20 cellular contexts compared by ENCODE assay signal in genomic region chr18:51300912-51301311, GRCh38.
"Had no signal": no experiment of that assay in that cellular context is flagged by ENCODE, and none has a peak within 500 bp of the region (broad histone marks: within the 10 kb centered on the region; RNA-seq: fewer than 3 reads in every experiment).

No MANE protein-coding gene starts in this region.

- H3K4me1 Mint-ChIP-seq: memory B cell, mesothelial cell of epicardium, natural killer cell, neural crest cell had no signal

- H3K36me3 Mint-ChIP-seq: memory B cell, mesothelial cell of epicardium, type B pancreatic cell had no signal

- FAIRE-seq: keratinocyte had no signal

- H3K27me3 ChIP-seq: esophagus squamous epithelium, left lung, suprapubic skin, thyroid gland, uterus had no signal

- H3K9me3 Mint-ChIP-seq: memory B cell, mesothelial cell of epicardium, natural killer cell, neural crest cell, type B pancreatic cell had no signal

- H3K4me3 Mint-ChIP-seq: dendritic cell treated with granulocyte-macrophage colony-stimulating factor and Interleukin-4, amounts not matched to agents 40 ng/mL and 50 ng/mL, for 4 days; immature natural killer cell; memory B cell; mesothelial cell of epicardium; natural killer cell; neural crest cell; type B pancreatic cell had no signal

- H3K27ac Mint-ChIP-seq: dendritic cell treated with granulocyte-macrophage colony-stimulating factor and Interleukin-4, amounts not matched to agents 40 ng/mL and 50 ng/mL, for 4 days; immature natural killer cell; memory B cell; mesothelial cell of epicardium; natural killer cell; type B pancreatic cell had no signal

- H3K4me3 ChIP-seq: esophagus squamous epithelium, left lung, lower lobe of right lung, suprapubic skin, thyroid gland, uterus had no signal

- H3K36me3 ChIP-seq: esophagus squamous epithelium, left lung, lower lobe of right lung, suprapubic skin, thyroid gland, uterus had no signal

- ATAC-seq: foreskin keratinocyte, left lung, lower lobe of right lung, natural killer cell, sciatic nerve had no signal

- DNase-seq: esophagus squamous epithelium; foreskin keratinocyte; immature natural killer cell; left lung; lower lobe of right lung; natural killer cell; posterior cingulate gyrus; stimulated activated CD4-positive, alpha-beta T cell treated with anti-CD3 and anti-CD28 coated beads, Interleukin-2, amount 100 ng/mL, for 24 hours; stimulated activated CD4-positive, alpha-beta T cell treated with anti-CD3 and anti-CD28 coated beads, Interleukin-4, amount 100 ng/mL, for 4 hours; stimulated activated naive CD4-positive, alpha-beta T cell; thyroid gland; uterus had no signal
